Comparison of ENCODE assay signal across 1 cellular context in the genomic region with DNA sequence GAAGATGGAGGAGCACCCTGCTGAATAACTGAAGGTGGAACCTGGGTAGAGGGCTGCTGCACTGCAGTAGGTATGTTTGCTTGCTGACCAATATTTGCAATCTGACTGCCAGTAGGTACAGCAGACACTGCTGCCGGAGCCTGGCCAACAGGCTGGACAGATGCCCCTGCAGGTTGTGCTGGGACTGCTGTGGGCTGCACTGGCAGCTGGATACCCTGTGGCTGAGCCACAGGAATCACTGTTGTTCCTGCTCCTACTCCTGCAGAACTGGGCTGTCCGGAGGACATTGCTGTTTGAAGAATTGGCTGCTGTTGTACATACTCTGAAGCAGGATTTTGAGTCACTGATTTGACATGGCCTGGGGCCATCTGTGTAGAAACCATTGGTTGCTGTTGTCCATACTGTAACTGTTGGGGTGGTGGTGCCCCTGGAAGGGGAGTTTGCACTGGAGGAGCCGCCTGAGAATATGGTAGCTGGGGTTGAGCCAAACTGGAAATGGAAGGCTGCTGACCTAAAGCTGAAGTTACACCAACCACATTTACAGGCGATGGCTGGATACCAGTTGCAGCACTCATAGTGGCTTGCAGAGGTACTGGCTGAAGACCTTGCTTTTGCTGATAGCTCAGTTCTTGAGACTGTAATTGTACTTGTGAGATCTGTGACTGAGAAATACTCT.
TF ChIP-seq lines count a peak whose summit lies in the region.

No MANE protein-coding gene starts in this region.

TF ChIP-seq in H1, 55 proteins besides CTCF, POLR2A, EP300 and RAD21:
- TF ChIP-seq POU5F1 (IDR thresholded peaks at IDR 0.05; ENCODE audit: low read depth, low read length) (no peak), POLR2AphosphoS5 (IDR thresholded peaks at IDR 0.05; ENCODE audit: low read depth, low read length) (0 out of 2 replicates have a peak, but pooled peaks have one; percentile 11)
TF ChIP-seq in H1: peak in this region for 1.
